ENCODE assay signal across 20 cellular contexts in the genomic region with DNA sequence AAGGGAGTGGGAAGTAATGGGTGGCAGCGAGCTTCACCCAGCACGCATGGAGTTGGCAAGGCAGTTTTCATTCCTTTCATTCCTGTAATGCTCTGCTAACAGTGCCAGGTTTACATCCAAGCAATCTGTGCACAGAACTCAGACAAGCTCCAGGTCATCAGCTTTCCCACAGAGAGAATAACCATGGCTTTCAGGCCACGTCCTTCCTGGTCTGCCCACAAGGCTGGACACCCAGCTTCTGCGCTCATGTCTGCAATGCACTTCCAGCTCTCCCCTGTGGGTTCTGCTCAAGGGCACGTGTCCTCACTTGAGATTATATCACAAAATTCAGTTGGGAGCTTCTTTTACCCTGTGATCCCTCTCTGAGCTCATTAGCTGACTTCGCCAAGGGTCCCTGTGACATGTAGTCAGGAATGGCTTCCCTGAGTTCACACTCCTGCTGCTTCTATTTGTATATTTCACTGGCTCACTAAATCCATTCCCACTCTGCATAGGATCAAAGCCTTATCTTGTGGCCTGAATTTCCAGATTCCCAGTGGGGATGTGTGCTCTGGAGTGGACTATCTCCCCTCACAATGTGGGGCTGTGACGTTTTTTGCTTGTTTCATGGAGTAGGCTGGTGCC. TPM values are rescaled to one million over a fixed set of nuclear protein-coding genes. Genes with fewer than 3 reads are reported as not detected.
DNase-seq lines count a peak whose midpoint lies in the region; ATAC-seq and TF ChIP-seq lines count a peak whose summit lies in the region.
"Had no signal": no experiment of that assay in that cellular context is flagged by ENCODE, and none has a peak within 500 bp of the region (broad histone marks: within the 10 kb centered on the region; RNA-seq: fewer than 3 reads in every experiment).

No MANE protein-coding gene starts in this region.

- no peaks in the 10 kb centered on the region for H3K9me3 Mint-ChIP-seq in T-helper 2 cell treated with Interferon-gamma antibody and Interleukin-4, amounts not matched to agents 5 μg/mL and 100 μg/mL, for 36 hours
- H3K9me3 Mint-ChIP-seq: activated T-cell treated with anti-CD3 and anti-CD28 coated beads, Interleukin-2, amount 50 U/mL, for 72 hours; CD4-positive, CD25-positive, alpha-beta regulatory T cell; naive B cell had no signal

- no peak overlapping the region for H3K4me3 Mint-ChIP-seq in T-helper 2 cell treated with Interferon-gamma antibody and Interleukin-4, amounts not matched to agents 5 μg/mL and 100 μg/mL, for 36 hours
- H3K4me3 Mint-ChIP-seq: activated T-cell treated with anti-CD3 and anti-CD28 coated beads, Interleukin-2, amount 50 U/mL, for 72 hours; CD4-positive, CD25-positive, alpha-beta regulatory T cell; naive B cell had no signal

- 65% methylated on average over 7 of the region's 7 CpGs for WGBS in esophagus muscularis mucosa

- H3K27me3 ChIP-seq in MG63 = no peaks in the 10 kb centered on the region
- no peaks in the 10 kb centered on the region for H3K27me3 ChIP-seq in esophagus muscularis mucosa
- H3K27me3 ChIP-seq: dorsolateral prefrontal cortex, upper lobe of left lung had no signal

- H3K4me1 ChIP-seq in esophagus muscularis mucosa = peaks cover 18 to 38% (median 27%) of the 10 kb centered on the region in 4 donors
- H3K4me1 ChIP-seq: prostate gland had no signal

- intact Hi-C loops in esophagus muscularis mucosa (cut with DNase I) = loop anchor here (5.0 kb wide), 1 partner anchor 138 kb away; no protein-coding TSS in a partner anchor

- no peaks in the 10 kb centered on the region for H3K9me3 ChIP-seq in MG63
- no peaks in the 10 kb centered on the region for H3K9me3 ChIP-seq in esophagus muscularis mucosa
- H3K9me3 ChIP-seq: prostate gland, upper lobe of left lung had no signal

- TF ChIP-seq POLR2A in esophagus muscularis mucosa (IDR thresholded peaks at IDR 0.05; ENCODE audit: low read depth) = no peak

- TF ChIP-seq CTCF in esophagus muscularis mucosa (IDR thresholded peaks at IDR 0.05) = no peak

- no peak for TF ChIP-seq EP300 in esophagus muscularis mucosa (IDR thresholded peaks at IDR 0.05)

- H3K27ac ChIP-seq in esophagus muscularis mucosa (replicated peaks in 1 of 4) (peak overlapping the region in 3 of 4 donors; percentile 18 to 48 (median 25)), substantia nigra (ENCODE audit: low read depth, low read length, poor library complexity, severe bottlenecking) (no peak overlapping the region)
- H3K27ac ChIP-seq: dorsolateral prefrontal cortex, prostate gland had no signal

- H3K36me3 ChIP-seq in MG63 = no peaks in the 10 kb centered on the region
- H3K36me3 ChIP-seq in esophagus muscularis mucosa = no peaks in the 10 kb centered on the region
- H3K36me3 ChIP-seq: prostate gland, upper lobe of left lung had no signal

- H3K27me3 Mint-ChIP-seq in T-helper 2 cell treated with Interferon-gamma antibody and Interleukin-4, amounts not matched to agents 5 μg/mL and 100 μg/mL, for 36 hours (ENCODE audit: low read depth) = no peaks in the 10 kb centered on the region
- H3K27me3 Mint-ChIP-seq: CD4-positive, CD25-positive, alpha-beta regulatory T cell had no signal

- ATAC-seq in GM21723 (IDR thresholded peaks at IDR 0.05; ENCODE audit: unreplicated experiment) (no peak), HG03159 (IDR thresholded peaks at IDR 0.05; ENCODE audit: unreplicated experiment) (no peak)
- ATAC-seq: activated T-cell treated with anti-CD3 and anti-CD28 coated beads, Interleukin-2, amount 50 U/mL, for 72 hours had no signal

- H3K36me3 Mint-ChIP-seq in T-helper 2 cell treated with Interferon-gamma antibody and Interleukin-4, amounts not matched to agents 5 μg/mL and 100 μg/mL, for 36 hours (ENCODE audit: low read depth) = no peaks in the 10 kb centered on the region
- H3K36me3 Mint-ChIP-seq: CD4-positive, CD25-positive, alpha-beta regulatory T cell; naive B cell had no signal

- DNase-seq in MG63 (peak; percentile 57), esophagus muscularis mucosa (ENCODE audit: extremely low spot score) (no peak), kidney glomerular epithelial cell (lab: John Stamatoyannopoulos, UW) (peak; percentile 71), stromal cell of bone marrow (ENCODE audit: low read depth) (peak; percentile 23), substantia nigra (lab: John Stamatoyannopoulos, UW) (no peak)
- DNase-seq in T-helper 2 cell treated with Interferon-gamma antibody and Interleukin-4, amounts not matched to agents 5 μg/mL and 100 μg/mL, for 36 hours (ENCODE audit: low spot score) = no peak
- DNase-seq: activated T-cell treated with anti-CD3 and anti-CD28 coated beads, Interleukin-2, amount 50 U/mL, for 72 hours; CD4-positive, CD25-positive, alpha-beta regulatory T cell; dorsolateral prefrontal cortex; foreskin melanocyte; naive B cell; NCI-H2171; NK-92 treated with Interleukin-12 subunit alpha and Interleukin-12 subunit beta, amount 100 ng/mL, for 24 hours; SHP77 treated with DMSO at 0.1 percent for 48 hours; stimulated activated CD4-positive, alpha-beta T cell treated with anti-CD3 and anti-CD28 coated beads, Interleukin-1b, Interleukin-23, amount 100 ng/mL, for 48 hours; T1000; upper lobe of left lung had no signal

- H3K27ac Mint-ChIP-seq in T-helper 2 cell treated with Interferon-gamma antibody and Interleukin-4, amounts not matched to agents 5 μg/mL and 100 μg/mL, for 36 hours = no peak overlapping the region
- H3K27ac Mint-ChIP-seq: activated T-cell treated with anti-CD3 and anti-CD28 coated beads, Interleukin-2, amount 50 U/mL, for 72 hours; CD4-positive, CD25-positive, alpha-beta regulatory T cell; naive B cell had no signal

- H3K4me1 Mint-ChIP-seq in T-helper 2 cell treated with Interferon-gamma antibody and Interleukin-4, amounts not matched to agents 5 μg/mL and 100 μg/mL, for 36 hours (ENCODE audit: low read depth) = peaks cover 1% of the 10 kb centered on the region

- H3K4me3 ChIP-seq in MG63 = no peak overlapping the region
- no peak overlapping the region for H3K4me3 ChIP-seq in esophagus muscularis mucosa
- H3K4me3 ChIP-seq: dorsolateral prefrontal cortex, prostate gland, upper lobe of left lung had no signal

RNA-seq across cellular contexts. Expression of a gene that starts 18.6 kb away (rescaled TPM):
- total RNA-seq in MG63 (2014; rRNA removed; shearing (Covaris generic); ENCODE audit: low replicate concordance) = 0.94 and 2.5 TPM in 2 replicates
- total RNA-seq in esophagus muscularis mucosa = 10 to 100 TPM in 1 of 4 donors, 1 to 10 TPM in 3; 7.9 to 12.7 (median 9.6) TPM
- total RNA-seq: CD4-positive, CD25-positive, alpha-beta regulatory T cell had no signal

RNA-seq across cellular contexts. Expression of a gene that starts 21.9 kb away (rescaled TPM):
- total RNA-seq in MG63 (2014; rRNA removed; shearing (Covaris generic); ENCODE audit: low replicate concordance) = 5.2 and 74.0 TPM in 2 replicates
- total RNA-seq in esophagus muscularis mucosa = 100 to 1,000 TPM in 3 of 4 donors, 10 to 100 TPM in 1; 88.6 to 172 (median 141) TPM

Comparison
In these comparisons a context has a peak if more than half of its experiments do, and no peak if none do; other contexts are left out.
1. DNase-seq: peak in MG63 (single experiment), kidney glomerular epithelial cell (single experiment) and stromal cell of bone marrow (single experiment); none in esophagus muscularis mucosa (single experiment), T-helper 2 cell treated with Interferon-gamma antibody and Interleukin-4, amounts not matched to agents 5 μg/mL and 100 μg/mL, for 36 hours (single experiment) and substantia nigra (0 of 49).